1 cellular context compared by ENCODE assay signal in the genomic region with DNA sequence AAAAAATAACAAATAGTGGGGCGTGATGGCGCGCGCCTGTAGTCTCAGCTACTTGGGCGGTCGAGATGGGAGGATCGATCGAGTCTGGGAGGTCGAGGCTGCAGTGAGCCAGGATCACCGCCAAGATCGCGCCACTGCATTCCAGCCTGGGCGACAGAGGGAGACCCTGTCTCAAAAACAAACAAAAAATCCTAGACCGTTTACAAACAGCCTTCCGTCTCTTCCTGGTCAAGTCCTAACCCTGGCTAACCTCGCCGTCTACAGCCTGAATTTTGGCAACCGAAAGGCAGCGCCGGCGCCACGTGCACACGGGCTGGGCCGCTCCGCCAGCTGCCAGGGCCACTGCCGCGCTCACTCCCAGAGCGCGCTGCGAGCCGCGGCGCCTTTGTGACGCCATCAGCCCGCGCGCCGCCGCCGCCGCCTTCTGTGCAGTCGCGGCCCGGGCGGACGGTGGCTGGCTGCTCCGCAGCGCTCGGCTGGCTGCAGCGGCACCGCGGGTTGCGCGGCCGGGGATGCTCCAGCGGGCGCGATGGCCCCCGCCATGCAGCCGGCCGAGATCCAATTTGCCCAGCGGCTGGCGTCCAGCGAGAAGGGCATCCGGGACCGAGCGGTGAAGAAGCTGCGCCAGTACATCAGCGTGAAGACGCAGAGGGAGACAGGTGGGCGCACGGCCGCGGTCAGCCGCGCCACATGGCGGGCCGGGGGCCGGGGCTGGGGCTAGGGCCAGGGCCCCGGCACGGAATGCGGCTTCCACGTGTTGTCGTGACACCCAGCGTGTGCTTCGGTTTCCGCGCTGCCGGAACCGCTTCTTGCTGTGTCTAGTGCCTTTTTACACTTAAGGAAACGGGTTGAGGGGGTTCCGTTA.
A peak's percentile ranks its signal among the peaks of the same experiment; 100 is the strongest.
TF ChIP-seq lines count a peak whose summit lies in the region.

A gene (minus strand): TSS at position 353 of the 865 bp plus-strand sequence. CDS start 1,392 bp downstream, outside the sequence.
A gene with protein sequence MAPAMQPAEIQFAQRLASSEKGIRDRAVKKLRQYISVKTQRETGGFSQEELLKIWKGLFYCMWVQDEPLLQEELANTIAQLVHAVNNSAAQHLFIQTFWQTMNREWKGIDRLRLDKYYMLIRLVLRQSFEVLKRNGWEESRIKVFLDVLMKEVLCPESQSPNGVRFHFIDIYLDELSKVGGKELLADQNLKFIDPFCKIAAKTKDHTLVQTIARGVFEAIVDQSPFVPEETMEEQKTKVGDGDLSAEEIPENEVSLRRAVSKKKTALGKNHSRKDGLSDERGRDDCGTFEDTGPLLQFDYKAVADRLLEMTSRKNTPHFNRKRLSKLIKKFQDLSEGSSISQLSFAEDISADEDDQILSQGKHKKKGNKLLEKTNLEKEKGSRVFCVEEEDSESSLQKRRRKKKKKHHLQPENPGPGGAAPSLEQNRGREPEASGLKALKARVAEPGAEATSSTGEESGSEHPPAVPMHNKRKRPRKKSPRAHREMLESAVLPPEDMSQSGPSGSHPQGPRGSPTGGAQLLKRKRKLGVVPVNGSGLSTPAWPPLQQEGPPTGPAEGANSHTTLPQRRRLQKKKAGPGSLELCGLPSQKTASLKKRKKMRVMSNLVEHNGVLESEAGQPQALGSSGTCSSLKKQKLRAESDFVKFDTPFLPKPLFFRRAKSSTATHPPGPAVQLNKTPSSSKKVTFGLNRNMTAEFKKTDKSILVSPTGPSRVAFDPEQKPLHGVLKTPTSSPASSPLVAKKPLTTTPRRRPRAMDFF (plus strand): TSS at position 425 of the 865 bp plus-strand sequence. CDS start 105 bp downstream, at position 530.

TF ChIP-seq in HEK293, 187 proteins besides CTCF, POLR2A, EP300 and RAD21 (continued from another document and continues in another):
- TF ChIP-seq, protein P1, sequence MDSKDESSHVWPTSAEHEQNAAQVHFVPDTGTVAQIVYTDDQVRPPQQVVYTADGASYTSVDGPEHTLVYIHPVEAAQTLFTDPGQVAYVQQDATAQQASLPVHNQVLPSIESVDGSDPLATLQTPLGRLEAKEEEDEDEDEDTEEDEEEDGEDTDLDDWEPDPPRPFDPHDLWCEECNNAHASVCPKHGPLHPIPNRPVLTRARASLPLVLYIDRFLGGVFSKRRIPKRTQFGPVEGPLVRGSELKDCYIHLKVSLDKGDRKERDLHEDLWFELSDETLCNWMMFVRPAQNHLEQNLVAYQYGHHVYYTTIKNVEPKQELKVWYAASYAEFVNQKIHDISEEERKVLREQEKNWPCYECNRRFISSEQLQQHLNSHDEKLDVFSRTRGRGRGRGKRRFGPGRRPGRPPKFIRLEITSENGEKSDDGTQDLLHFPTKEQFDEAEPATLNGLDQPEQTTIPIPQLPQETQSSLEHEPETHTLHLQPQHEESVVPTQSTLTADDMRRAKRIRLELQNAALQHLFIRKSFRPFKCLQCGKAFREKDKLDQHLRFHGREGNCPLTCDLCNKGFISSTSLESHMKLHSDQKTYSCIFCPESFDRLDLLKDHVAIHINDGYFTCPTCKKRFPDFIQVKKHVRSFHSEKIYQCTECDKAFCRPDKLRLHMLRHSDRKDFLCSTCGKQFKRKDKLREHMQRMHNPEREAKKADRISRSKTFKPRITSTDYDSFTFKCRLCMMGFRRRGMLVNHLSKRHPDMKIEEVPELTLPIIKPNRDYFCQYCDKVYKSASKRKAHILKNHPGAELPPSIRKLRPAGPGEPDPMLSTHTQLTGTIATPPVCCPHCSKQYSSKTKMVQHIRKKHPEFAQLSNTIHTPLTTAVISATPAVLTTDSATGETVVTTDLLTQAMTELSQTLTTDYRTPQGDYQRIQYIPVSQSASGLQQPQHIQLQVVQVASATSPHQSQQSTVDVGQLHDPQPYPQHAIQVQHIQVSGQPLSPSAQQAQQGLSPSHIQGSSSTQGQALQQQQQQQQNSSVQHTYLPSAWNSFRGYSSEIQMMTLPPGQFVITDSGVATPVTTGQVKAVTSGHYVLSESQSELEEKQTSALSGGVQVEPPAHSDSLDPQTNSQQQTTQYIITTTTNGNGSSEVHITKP (tag by site-specific recombination; IDR thresholded peaks at IDR 0.05) = peak; percentile 78
- peak; percentile 70; the same call in 1 of the 2 replicates for TF ChIP-seq KLF10 (tag by site-specific recombination; IDR thresholded peaks at IDR 0.05)
- TF ChIP-seq ZNF571 (tag by site-specific recombination; IDR thresholded peaks at IDR 0.05) = no peak
- TF ChIP-seq ZNF707 (tag by site-specific recombination; IDR thresholded peaks at IDR 0.05) = peak; percentile 44; the same call in 1 of the 2 replicates
- no peak; the same call in 1 of the 2 replicates for TF ChIP-seq ZNF24 (tag by site-specific recombination; IDR thresholded peaks at IDR 0.05)
- TF ChIP-seq ZNF600 (tag by site-specific recombination; IDR thresholded peaks at IDR 0.05) = peak; percentile 46; the same call in 1 of the 2 replicates
- TF ChIP-seq HOXC10 (CRISPR knock-in tag; IDR thresholded peaks at IDR 0.05) = no peak
- TF ChIP-seq ZNF561 (tag by site-specific recombination; IDR thresholded peaks at IDR 0.05; ENCODE audit: borderline replicate concordance) = peak; percentile 97
- TF ChIP-seq ZBTB8A (tag by site-specific recombination; IDR thresholded peaks at IDR 0.05) = peak; percentile 80
- peak; percentile 49; the same call in 1 of the 2 replicates for TF ChIP-seq GLI4 (tag by site-specific recombination; IDR thresholded peaks at IDR 0.05)
- no peak for TF ChIP-seq ZNF530 (tag by site-specific recombination; IDR thresholded peaks at IDR 0.05; ENCODE audit: low read depth)
- TF ChIP-seq, protein P2, sequence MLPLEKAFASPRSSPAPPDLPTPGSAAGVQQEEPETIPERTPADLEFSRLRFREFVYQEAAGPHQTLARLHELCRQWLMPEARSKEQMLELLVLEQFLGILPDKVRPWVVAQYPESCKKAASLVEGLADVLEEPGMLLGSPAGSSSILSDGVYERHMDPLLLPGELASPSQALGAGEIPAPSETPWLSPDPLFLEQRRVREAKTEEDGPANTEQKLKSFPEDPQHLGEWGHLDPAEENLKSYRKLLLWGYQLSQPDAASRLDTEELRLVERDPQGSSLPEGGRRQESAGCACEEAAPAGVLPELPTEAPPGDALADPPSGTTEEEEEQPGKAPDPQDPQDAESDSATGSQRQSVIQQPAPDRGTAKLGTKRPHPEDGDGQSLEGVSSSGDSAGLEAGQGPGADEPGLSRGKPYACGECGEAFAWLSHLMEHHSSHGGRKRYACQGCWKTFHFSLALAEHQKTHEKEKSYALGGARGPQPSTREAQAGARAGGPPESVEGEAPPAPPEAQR (tag by site-specific recombination; IDR thresholded peaks at IDR 0.05) = no peak
- TF ChIP-seq MZF1 (tag by site-specific recombination; IDR thresholded peaks at IDR 0.05; ENCODE audit: borderline replicate concordance) = no peak
- TF ChIP-seq YY1 (tag by site-specific recombination; IDR thresholded peaks at IDR 0.05) = peak; percentile 46
- no peak for TF ChIP-seq ZNF558 (tag by site-specific recombination; IDR thresholded peaks at IDR 0.05)
- peak; percentile 81 for TF ChIP-seq SP7 (tag by site-specific recombination; IDR thresholded peaks at IDR 0.05)
- no peak for TF ChIP-seq ZNF549 (tag by site-specific recombination; IDR thresholded peaks at IDR 0.05)
- TF ChIP-seq ZNF114 (tag by site-specific recombination; IDR thresholded peaks at IDR 0.05) = no peak
- TF ChIP-seq GFI1B (tag by site-specific recombination; IDR thresholded peaks at IDR 0.05) = no peak
- no peak for TF ChIP-seq ZNF785 (tag by site-specific recombination; IDR thresholded peaks at IDR 0.05)
- no peak for TF ChIP-seq ZNF138 (tag by site-specific recombination; IDR thresholded peaks at IDR 0.05; ENCODE audit: borderline replicate concordance)
- TF ChIP-seq HOXA7 (CRISPR knock-in tag; IDR thresholded peaks at IDR 0.05; ENCODE audit: borderline replicate concordance) = 0 out of 2 replicates have a peak, but pooled peaks have one; percentile 46
- TF ChIP-seq ZNF292 (tag by site-specific recombination; IDR thresholded peaks at IDR 0.05; ENCODE audit: borderline replicate concordance, low read depth) = no peak
- TF ChIP-seq ZNF146 (tag by site-specific recombination; IDR thresholded peaks at IDR 0.05) = 0 out of 2 replicates have a peak, but pooled peaks have one; percentile 20
- TF ChIP-seq, protein P3, sequence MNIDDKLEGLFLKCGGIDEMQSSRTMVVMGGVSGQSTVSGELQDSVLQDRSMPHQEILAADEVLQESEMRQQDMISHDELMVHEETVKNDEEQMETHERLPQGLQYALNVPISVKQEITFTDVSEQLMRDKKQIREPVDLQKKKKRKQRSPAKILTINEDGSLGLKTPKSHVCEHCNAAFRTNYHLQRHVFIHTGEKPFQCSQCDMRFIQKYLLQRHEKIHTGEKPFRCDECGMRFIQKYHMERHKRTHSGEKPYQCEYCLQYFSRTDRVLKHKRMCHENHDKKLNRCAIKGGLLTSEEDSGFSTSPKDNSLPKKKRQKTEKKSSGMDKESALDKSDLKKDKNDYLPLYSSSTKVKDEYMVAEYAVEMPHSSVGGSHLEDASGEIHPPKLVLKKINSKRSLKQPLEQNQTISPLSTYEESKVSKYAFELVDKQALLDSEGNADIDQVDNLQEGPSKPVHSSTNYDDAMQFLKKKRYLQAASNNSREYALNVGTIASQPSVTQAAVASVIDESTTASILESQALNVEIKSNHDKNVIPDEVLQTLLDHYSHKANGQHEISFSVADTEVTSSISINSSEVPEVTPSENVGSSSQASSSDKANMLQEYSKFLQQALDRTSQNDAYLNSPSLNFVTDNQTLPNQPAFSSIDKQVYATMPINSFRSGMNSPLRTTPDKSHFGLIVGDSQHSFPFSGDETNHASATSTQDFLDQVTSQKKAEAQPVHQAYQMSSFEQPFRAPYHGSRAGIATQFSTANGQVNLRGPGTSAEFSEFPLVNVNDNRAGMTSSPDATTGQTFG (tag by site-specific recombination; IDR thresholded peaks at IDR 0.05; ENCODE audit: borderline replicate concordance) = no peak
- TF ChIP-seq, protein P4, sequence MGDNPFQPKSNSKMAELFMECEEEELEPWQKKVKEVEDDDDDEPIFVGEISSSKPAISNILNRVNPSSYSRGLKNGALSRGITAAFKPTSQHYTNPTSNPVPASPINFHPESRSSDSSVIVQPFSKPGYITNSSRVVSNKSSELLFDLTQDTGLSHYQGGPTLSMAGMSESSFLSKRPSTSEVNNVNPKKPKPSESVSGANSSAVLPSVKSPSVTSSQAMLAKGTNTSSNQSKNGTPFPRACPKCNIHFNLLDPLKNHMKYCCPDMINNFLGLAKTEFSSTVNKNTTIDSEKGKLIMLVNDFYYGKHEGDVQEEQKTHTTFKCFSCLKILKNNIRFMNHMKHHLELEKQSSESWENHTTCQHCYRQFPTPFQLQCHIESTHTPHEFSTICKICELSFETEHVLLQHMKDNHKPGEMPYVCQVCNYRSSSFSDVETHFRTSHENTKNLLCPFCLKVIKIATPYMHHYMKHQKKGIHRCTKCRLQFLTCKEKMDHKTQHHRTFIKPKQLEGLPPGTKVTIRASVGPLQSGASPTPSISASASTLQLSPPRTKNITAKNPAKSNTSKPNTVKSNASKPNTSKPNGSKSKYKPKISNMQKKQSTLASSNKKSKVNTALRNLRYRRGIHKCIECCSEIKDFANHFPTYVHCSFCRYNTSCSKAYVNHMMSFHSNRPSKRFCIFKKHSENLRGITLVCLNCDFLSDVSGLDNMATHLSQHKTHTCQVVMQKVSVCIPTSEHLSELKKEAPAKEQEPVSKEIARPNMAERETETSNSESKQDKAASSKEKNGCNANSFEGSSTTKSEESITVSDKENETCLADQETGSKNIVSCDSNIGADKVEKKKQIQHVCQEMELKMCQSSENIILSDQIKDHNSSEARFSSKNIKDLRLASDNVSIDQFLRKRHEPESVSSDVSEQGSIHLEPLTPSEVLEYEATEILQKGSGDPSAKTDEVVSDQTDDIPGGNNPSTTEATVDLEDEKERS (tag by site-specific recombination; IDR thresholded peaks at IDR 0.05) = no peak
- TF ChIP-seq ZEB2 (tag by site-specific recombination; IDR thresholded peaks at IDR 0.05) = peak; percentile 64; the same call in 1 of the 2 replicates
- TF ChIP-seq TCF7L2 (IDR thresholded peaks at IDR 0.05; ENCODE audit: borderline replicate concordance, low read depth, low read length) = peak; percentile 68; the same call in 1 of the 2 replicates
- peak; percentile 38 for TF ChIP-seq SETDB1 (IDR thresholded peaks at IDR 0.05; ENCODE audit: insufficient read length, low read length)
- TF ChIP-seq SCRT2 (tag by site-specific recombination; IDR thresholded peaks at IDR 0.05) = peak; percentile 79
- no peak for TF ChIP-seq ZNF501 (tag by site-specific recombination; IDR thresholded peaks at IDR 0.05)
- TF ChIP-seq, protein P5, sequence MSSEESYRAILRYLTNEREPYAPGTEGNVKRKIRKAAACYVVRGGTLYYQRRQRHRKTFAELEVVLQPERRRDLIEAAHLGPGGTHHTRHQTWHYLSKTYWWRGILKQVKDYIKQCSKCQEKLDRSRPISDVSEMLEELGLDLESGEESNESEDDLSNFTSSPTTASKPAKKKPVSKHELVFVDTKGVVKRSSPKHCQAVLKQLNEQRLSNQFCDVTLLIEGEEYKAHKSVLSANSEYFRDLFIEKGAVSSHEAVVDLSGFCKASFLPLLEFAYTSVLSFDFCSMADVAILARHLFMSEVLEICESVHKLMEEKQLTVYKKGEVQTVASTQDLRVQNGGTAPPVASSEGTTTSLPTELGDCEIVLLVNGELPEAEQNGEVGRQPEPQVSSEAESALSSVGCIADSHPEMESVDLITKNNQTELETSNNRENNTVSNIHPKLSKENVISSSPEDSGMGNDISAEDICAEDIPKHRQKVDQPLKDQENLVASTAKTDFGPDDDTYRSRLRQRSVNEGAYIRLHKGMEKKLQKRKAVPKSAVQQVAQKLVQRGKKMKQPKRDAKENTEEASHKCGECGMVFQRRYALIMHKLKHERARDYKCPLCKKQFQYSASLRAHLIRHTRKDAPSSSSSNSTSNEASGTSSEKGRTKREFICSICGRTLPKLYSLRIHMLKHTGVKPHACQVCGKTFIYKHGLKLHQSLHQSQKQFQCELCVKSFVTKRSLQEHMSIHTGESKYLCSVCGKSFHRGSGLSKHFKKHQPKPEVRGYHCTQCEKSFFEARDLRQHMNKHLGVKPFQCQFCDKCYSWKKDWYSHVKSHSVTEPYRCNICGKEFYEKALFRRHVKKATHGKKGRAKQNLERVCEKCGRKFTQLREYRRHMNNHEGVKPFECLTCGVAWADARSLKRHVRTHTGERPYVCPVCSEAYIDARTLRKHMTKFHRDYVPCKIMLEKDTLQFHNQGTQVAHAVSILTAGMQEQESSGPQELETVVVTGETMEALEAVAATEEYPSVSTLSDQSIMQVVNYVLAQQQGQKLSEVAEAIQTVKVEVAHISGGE (tag by site-specific recombination; conservative IDR thresholded peaks at IDR 0.05; ENCODE audit: low read depth) = no peak
- TF ChIP-seq ZNF677 (tag by site-specific recombination; IDR thresholded peaks at IDR 0.05) = peak; percentile 51; the same call in 1 of the 2 replicates
- TF ChIP-seq ZNF768 (tag by site-specific recombination; IDR thresholded peaks at IDR 0.05) = no peak; the same call in 1 of the 2 replicates
- no peak for TF ChIP-seq ZNF654 (tag by site-specific recombination; IDR thresholded peaks at IDR 0.05; ENCODE audit: low read depth)
- no peak for TF ChIP-seq ZNF560 (tag by site-specific recombination; IDR thresholded peaks at IDR 0.05; ENCODE audit: borderline replicate concordance)
- TF ChIP-seq ZBTB7A (tag by site-specific recombination; IDR thresholded peaks at IDR 0.05; ENCODE audit: low read depth) = no peak
- no peak for TF ChIP-seq ZNF48 (tag by site-specific recombination; IDR thresholded peaks at IDR 0.05)
- TF ChIP-seq ZNF302 (tag by site-specific recombination; IDR thresholded peaks at IDR 0.05; ENCODE audit: low read depth) = no peak
- no peak for TF ChIP-seq ZNF19 (tag by site-specific recombination; IDR thresholded peaks at IDR 0.05; ENCODE audit: low read depth)
- TF ChIP-seq ZNF311 (tag by site-specific recombination; IDR thresholded peaks at IDR 0.05; ENCODE audit: borderline replicate concordance) = no peak
- no peak for TF ChIP-seq ZNF792 (tag by site-specific recombination; IDR thresholded peaks at IDR 0.05)
- peak; percentile 40; the same call in 1 of the 2 replicates for TF ChIP-seq ZNF341 (tag by site-specific recombination; IDR thresholded peaks at IDR 0.05; ENCODE audit: low read depth)
- TF ChIP-seq ZBTB20 (tag by site-specific recombination; IDR thresholded peaks at IDR 0.05) = peak; percentile 94
